In the genomic region with DNA sequence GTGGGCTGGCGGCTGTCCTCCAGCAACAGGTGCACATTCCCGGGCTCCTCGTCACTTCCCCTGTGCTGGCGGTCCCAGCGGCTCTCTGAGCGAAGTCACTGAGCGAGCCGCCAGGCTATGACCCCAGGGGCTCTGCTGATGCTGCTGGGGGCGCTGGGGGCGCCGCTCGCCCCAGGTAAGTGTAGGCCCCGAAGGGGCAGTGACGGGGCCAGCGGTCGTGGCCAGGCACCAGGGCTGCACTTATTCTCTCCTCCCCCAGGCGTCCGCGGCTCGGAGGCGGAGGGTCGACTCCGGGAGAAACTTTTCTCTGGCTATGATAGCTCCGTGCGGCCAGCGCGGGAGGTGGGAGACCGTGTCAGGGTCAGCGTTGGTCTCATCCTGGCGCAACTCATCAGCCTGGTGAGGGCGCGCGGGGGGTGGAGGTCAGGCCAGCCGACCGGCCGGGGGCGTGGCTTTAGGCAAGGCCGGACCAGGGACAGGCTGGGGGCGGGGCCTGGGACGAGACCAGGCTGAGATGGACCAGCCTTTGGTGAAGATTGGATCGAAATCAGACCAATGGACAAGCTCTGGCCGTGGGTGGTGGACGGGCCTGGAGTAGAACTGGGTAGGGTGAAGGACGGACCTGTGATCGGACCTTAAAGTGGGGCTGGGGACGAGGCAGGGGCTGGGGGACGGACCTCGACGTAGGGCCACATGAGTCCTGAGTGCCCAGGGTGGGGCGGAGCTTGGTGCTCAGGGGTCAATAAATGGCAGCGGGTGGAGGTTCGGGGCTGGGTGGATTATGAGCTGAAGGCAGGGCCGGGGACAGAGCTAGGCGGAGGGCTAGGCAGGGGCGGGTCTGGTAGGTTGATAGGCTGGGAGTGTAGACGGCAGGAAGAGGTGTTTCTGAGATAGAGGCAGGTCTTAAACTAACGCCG, we compare ENCODE assay signal across 1 cellular context.
TF ChIP-seq lines count a peak whose summit lies in the region.

A gene with protein sequence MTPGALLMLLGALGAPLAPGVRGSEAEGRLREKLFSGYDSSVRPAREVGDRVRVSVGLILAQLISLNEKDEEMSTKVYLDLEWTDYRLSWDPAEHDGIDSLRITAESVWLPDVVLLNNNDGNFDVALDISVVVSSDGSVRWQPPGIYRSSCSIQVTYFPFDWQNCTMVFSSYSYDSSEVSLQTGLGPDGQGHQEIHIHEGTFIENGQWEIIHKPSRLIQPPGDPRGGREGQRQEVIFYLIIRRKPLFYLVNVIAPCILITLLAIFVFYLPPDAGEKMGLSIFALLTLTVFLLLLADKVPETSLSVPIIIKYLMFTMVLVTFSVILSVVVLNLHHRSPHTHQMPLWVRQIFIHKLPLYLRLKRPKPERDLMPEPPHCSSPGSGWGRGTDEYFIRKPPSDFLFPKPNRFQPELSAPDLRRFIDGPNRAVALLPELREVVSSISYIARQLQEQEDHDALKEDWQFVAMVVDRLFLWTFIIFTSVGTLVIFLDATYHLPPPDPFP (plus strand): TSS at position 51 of the 917 bp plus-strand sequence. CDS start 67 bp downstream, at position 118.

TF ChIP-seq in HepG2, 621 proteins besides CTCF, POLR2A, EP300 and RAD21 (continued from another document and continues in another):
- TF ChIP-seq, protein P1, sequence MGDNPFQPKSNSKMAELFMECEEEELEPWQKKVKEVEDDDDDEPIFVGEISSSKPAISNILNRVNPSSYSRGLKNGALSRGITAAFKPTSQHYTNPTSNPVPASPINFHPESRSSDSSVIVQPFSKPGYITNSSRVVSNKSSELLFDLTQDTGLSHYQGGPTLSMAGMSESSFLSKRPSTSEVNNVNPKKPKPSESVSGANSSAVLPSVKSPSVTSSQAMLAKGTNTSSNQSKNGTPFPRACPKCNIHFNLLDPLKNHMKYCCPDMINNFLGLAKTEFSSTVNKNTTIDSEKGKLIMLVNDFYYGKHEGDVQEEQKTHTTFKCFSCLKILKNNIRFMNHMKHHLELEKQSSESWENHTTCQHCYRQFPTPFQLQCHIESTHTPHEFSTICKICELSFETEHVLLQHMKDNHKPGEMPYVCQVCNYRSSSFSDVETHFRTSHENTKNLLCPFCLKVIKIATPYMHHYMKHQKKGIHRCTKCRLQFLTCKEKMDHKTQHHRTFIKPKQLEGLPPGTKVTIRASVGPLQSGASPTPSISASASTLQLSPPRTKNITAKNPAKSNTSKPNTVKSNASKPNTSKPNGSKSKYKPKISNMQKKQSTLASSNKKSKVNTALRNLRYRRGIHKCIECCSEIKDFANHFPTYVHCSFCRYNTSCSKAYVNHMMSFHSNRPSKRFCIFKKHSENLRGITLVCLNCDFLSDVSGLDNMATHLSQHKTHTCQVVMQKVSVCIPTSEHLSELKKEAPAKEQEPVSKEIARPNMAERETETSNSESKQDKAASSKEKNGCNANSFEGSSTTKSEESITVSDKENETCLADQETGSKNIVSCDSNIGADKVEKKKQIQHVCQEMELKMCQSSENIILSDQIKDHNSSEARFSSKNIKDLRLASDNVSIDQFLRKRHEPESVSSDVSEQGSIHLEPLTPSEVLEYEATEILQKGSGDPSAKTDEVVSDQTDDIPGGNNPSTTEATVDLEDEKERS (CRISPR knock-in tag; IDR thresholded peaks at IDR 0.05) = 0 out of 2 replicates have a peak, but pooled peaks have one; percentile 15
- TF ChIP-seq ZNF333 (CRISPR knock-in tag; IDR thresholded peaks at IDR 0.05; ENCODE audit: borderline replicate concordance) = peak; percentile 77; the same call in 1 of the 2 replicates
- TF ChIP-seq NFE2L2 (IDR thresholded peaks at IDR 0.05; ENCODE audit: low read length) = no peak
- peak; percentile 90 for TF ChIP-seq ZNF772 (CRISPR knock-in tag; IDR thresholded peaks at IDR 0.05)
- TF ChIP-seq KDM4B (CRISPR knock-in tag; IDR thresholded peaks at IDR 0.05) = no peak
- TF ChIP-seq ZSCAN25 (CRISPR knock-in tag; IDR thresholded peaks at IDR 0.05) = peak; percentile 25; the same call in 1 of the 2 replicates
- TF ChIP-seq CBX5 (CRISPR knock-in tag; IDR thresholded peaks at IDR 0.05; ENCODE audit: borderline replicate concordance) = no peak
- no peak for TF ChIP-seq FOXK2 (IDR thresholded peaks at IDR 0.05)
- TF ChIP-seq ZFP36L2 (CRISPR knock-in tag; IDR thresholded peaks at IDR 0.05) = no peak
- TF ChIP-seq, protein P2, sequence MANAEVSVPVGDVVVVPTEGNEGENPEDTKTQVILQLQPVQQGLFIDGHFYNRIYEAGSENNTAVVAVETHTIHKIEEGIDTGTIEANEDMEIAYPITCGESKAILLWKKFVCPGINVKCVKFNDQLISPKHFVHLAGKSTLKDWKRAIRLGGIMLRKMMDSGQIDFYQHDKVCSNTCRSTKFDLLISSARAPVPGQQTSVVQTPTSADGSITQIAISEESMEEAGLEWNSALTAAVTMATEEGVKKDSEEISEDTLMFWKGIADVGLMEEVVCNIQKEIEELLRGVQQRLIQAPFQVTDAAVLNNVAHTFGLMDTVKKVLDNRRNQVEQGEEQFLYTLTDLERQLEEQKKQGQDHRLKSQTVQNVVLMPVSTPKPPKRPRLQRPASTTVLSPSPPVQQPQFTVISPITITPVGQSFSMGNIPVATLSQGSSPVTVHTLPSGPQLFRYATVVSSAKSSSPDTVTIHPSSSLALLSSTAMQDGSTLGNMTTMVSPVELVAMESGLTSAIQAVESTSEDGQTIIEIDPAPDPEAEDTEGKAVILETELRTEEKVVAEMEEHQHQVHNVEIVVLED (CRISPR knock-in tag; IDR thresholded peaks at IDR 0.05; ENCODE audit: borderline replicate concordance) = peak; percentile 47; the same call in 1 of the 2 replicates
- TF ChIP-seq MXD4 (CRISPR knock-in tag; IDR thresholded peaks at IDR 0.05) = 0 out of 2 replicates have a peak, but pooled peaks have one; percentile 58
- no peak for TF ChIP-seq ZNF101 (CRISPR knock-in tag; IDR thresholded peaks at IDR 0.05; ENCODE audit: borderline replicate concordance, low read depth)
- no peak for TF ChIP-seq RFX3 (CRISPR knock-in tag; IDR thresholded peaks at IDR 0.05)
- TF ChIP-seq, protein P3, sequence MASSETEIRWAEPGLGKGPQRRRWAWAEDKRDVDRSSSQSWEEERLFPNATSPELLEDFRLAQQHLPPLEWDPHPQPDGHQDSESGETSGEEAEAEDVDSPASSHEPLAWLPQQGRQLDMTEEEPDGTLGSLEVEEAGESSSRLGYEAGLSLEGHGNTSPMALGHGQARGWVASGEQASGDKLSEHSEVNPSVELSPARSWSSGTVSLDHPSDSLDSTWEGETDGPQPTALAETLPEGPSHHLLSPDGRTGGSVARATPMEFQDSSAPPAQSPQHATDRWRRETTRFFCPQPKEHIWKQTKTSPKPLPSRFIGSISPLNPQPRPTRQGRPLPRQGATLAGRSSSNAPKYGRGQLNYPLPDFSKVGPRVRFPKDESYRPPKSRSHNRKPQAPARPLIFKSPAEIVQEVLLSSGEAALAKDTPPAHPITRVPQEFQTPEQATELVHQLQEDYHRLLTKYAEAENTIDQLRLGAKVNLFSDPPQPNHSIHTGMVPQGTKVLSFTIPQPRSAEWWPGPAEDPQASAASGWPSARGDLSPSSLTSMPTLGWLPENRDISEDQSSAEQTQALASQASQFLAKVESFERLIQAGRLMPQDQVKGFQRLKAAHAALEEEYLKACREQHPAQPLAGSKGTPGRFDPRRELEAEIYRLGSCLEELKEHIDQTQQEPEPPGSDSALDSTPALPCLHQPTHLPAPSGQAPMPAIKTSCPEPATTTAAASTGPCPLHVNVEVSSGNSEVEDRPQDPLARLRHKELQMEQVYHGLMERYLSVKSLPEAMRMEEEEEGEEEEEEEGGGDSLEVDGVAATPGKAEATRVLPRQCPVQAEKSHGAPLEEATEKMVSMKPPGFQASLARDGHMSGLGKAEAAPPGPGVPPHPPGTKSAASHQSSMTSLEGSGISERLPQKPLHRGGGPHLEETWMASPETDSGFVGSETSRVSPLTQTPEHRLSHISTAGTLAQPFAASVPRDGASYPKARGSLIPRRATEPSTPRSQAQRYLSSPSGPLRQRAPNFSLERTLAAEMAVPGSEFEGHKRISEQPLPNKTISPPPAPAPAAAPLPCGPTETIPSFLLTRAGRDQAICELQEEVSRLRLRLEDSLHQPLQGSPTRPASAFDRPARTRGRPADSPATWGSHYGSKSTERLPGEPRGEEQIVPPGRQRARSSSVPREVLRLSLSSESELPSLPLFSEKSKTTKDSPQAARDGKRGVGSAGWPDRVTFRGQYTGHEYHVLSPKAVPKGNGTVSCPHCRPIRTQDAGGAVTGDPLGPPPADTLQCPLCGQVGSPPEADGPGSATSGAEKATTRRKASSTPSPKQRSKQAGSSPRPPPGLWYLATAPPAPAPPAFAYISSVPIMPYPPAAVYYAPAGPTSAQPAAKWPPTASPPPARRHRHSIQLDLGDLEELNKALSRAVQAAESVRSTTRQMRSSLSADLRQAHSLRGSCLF (CRISPR knock-in tag; IDR thresholded peaks at IDR 0.05; ENCODE audit: borderline replicate concordance) = no peak
- TF ChIP-seq, protein P4, sequence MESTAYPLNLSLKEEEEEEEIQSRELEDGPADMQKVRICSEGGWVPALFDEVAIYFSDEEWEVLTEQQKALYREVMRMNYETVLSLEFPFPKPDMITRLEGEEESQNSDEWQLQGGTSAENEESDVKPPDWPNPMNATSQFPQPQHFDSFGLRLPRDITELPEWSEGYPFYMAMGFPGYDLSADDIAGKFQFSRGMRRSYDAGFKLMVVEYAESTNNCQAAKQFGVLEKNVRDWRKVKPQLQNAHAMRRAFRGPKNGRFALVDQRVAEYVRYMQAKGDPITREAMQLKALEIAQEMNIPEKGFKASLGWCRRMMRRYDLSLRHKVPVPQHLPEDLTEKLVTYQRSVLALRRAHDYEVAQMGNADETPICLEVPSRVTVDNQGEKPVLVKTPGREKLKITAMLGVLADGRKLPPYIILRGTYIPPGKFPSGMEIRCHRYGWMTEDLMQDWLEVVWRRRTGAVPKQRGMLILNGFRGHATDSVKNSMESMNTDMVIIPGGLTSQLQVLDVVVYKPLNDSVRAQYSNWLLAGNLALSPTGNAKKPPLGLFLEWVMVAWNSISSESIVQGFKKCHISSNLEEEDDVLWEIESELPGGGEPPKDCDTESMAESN (CRISPR knock-in tag; conservative IDR thresholded peaks at IDR 0.05) = peak; percentile 69; the same call in 1 of the 2 replicates
- no peak for TF ChIP-seq STAT5B (CRISPR knock-in tag; IDR thresholded peaks at IDR 0.05)
- TF ChIP-seq TEAD2 (CRISPR knock-in tag; IDR thresholded peaks at IDR 0.05) = no peak
- TF ChIP-seq, protein P5, sequence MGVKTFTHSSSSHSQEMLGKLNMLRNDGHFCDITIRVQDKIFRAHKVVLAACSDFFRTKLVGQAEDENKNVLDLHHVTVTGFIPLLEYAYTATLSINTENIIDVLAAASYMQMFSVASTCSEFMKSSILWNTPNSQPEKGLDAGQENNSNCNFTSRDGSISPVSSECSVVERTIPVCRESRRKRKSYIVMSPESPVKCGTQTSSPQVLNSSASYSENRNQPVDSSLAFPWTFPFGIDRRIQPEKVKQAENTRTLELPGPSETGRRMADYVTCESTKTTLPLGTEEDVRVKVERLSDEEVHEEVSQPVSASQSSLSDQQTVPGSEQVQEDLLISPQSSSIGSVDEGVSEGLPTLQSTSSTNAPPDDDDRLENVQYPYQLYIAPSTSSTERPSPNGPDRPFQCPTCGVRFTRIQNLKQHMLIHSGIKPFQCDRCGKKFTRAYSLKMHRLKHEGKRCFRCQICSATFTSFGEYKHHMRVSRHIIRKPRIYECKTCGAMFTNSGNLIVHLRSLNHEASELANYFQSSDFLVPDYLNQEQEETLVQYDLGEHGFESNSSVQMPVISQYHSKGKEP (CRISPR knock-in tag; IDR thresholded peaks at IDR 0.05) = no peak
- TF ChIP-seq, protein P6, sequence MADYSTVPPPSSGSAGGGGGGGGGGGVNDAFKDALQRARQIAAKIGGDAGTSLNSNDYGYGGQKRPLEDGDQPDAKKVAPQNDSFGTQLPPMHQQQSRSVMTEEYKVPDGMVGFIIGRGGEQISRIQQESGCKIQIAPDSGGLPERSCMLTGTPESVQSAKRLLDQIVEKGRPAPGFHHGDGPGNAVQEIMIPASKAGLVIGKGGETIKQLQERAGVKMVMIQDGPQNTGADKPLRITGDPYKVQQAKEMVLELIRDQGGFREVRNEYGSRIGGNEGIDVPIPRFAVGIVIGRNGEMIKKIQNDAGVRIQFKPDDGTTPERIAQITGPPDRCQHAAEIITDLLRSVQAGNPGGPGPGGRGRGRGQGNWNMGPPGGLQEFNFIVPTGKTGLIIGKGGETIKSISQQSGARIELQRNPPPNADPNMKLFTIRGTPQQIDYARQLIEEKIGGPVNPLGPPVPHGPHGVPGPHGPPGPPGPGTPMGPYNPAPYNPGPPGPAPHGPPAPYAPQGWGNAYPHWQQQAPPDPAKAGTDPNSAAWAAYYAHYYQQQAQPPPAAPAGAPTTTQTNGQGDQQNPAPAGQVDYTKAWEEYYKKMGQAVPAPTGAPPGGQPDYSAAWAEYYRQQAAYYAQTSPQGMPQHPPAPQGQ (CRISPR knock-in tag; IDR thresholded peaks at IDR 0.05; ENCODE audit: borderline replicate concordance) = no peak
- TF ChIP-seq RCOR2 (CRISPR knock-in tag; IDR thresholded peaks at IDR 0.05) = no peak
- no peak; the same call in 1 of the 2 replicates for TF ChIP-seq ZNF678 (CRISPR knock-in tag; IDR thresholded peaks at IDR 0.05)
